Comparison of ENCODE assay signal across 9 cellular contexts in genomic region chr12:53624956-53625355, GRCh38. TPM values are rescaled to one million over a fixed set of nuclear protein-coding genes. Genes with fewer than 3 reads are reported as not detected.
DNase-seq lines count a peak whose midpoint lies in the region; ATAC-seq, FAIRE-seq and TF ChIP-seq lines count a peak whose summit lies in the region.
"Had no signal": no experiment of that assay in that cellular context is flagged by ENCODE, and none has a peak within 500 bp of the region (broad histone marks: within the 10 kb centered on the region; RNA-seq: fewer than 3 reads in every experiment).

No MANE protein-coding gene starts in this region.

- H3K36me3 ChIP-seq in A673 (ENCODE audit: insufficient read depth, low read length, poor library complexity, severe bottlenecking): no peaks in the 10 kb centered on the region
- no peaks in the 10 kb centered on the region for H3K36me3 ChIP-seq in IMR-90 (ENCODE audit: control insufficient read depth, insufficient read depth, low read length)
- H3K36me3 ChIP-seq in bronchial epithelial cell (ENCODE audit: control insufficient read depth, insufficient read depth, low read length): no peaks in the 10 kb centered on the region
- H3K36me3 ChIP-seq in mucosa of rectum (ENCODE audit: control insufficient read depth in 2 of 2, insufficient read depth in 2 of 2, low read length in 2 of 2): no peaks in the 10 kb centered on the region

- peak overlapping the region; percentile 55 for H3K4me3 ChIP-seq in A673 (ENCODE audit: low read depth, low read length, poor library complexity, severe bottlenecking)
- H3K4me3 ChIP-seq in IMR-90 (ENCODE audit: insufficient read depth, low read depth, low read length): peak overlapping the region; percentile 61
- peak overlapping the region; percentile 62 for H3K4me3 ChIP-seq in bronchial epithelial cell (ENCODE audit: low read depth, low read length)
- peak overlapping the region; percentile 85 to 90 for H3K4me3 ChIP-seq in mucosa of rectum (ENCODE audit: low read length in 2 of 2)

- H2AK5ac ChIP-seq in IMR-90 (ENCODE audit: low read depth, low read length): peak overlapping the region; percentile 81; the same call in 1 of the 2 replicates

- CTCF ChIA-PET in A673 (lab: Charles Lee) (no interaction called here), IMR-90 (lab: Yijun Ruan, JAX) (no interaction called here)

- H2BK5ac ChIP-seq in IMR-90 (ENCODE audit: low read depth, low read length, poor library complexity, severe bottlenecking): no peak overlapping the region

- H2BK120ac ChIP-seq in IMR-90 (ENCODE audit: low read depth, low read length): no peak overlapping the region

- TF ChIP-seq RAD21 in IMR-90 (IDR thresholded peaks at IDR 0.05; ENCODE audit: low read length): no peak

- H3K27me3 ChIP-seq in A673 (replicated peaks; ENCODE audit: insufficient read depth, low read depth, low read length, poor library complexity) (no peaks in the 10 kb centered on the region), IMR-90 (ENCODE audit: control insufficient read depth, insufficient read depth, low read length) (no peaks in the 10 kb centered on the region), bronchial epithelial cell (ENCODE audit: control insufficient read depth, insufficient read depth, low read length) (no peaks in the 10 kb centered on the region), mucosa of rectum (ENCODE audit: control insufficient read depth in 2 of 2, insufficient read depth in 2 of 2, low read length in 2 of 2) (no peaks in the 10 kb centered on the region)

- H3K56ac ChIP-seq in IMR-90 (ENCODE audit: extremely low read depth, insufficient read depth, low read length): peak overlapping the region; percentile 37; the same call in 1 of the 2 replicates

- in situ Hi-C loops in IMR-90 (cut with MboI; ENCODE audit: low sequenced_read_pairs): no loop called here

- TF ChIP-seq CTCF in A673 (conservative IDR thresholded peaks at IDR 0.05; ENCODE audit: low read depth, low read length) (no peak), IMR-90 (conservative IDR thresholded peaks at IDR 0.05; ENCODE audit: low read depth, low read length) (no peak), bronchial epithelial cell (IDR thresholded peaks at IDR 0.05; ENCODE audit: insufficient read depth, low read length, severe bottlenecking) (no peak)

- peak overlapping the region; percentile 14; the same call in 1 of the 2 replicates for H4K5ac ChIP-seq in IMR-90 (ENCODE audit: low read depth, low read length)

- peak overlapping the region; percentile 94 for H3K4me2 ChIP-seq in IMR-90 (ENCODE audit: low read depth, low read length)

- H3K4ac ChIP-seq in IMR-90 (ENCODE audit: low read depth, low read length): peak overlapping the region; percentile 65

- H3K79me1 ChIP-seq in IMR-90 (ENCODE audit: low read depth in 1 of 2, low read length in 2 of 2): peaks cover 0 to 38% of the 10 kb centered on the region in 2 experiments

- POLR2A ChIA-PET in A673 (lab: Charles Lee; ENCODE audit: low non-redundant PET) (no interaction called here), IMR-90 (lab: Charles Lee; ENCODE audit: unreplicated experiment) (no interaction called here)

- H4K20me1 ChIP-seq in IMR-90 (ENCODE audit: insufficient read depth, low read length): peaks cover 11% of the 10 kb centered on the region; the same call in 1 of the 2 replicates

- peak overlapping the region; percentile 62 to 87; a peak in 3 of 4 replicates for H4K8ac ChIP-seq in IMR-90 (ENCODE audit: low read depth in 2 of 2, low read length in 2 of 2)

- peak overlapping the region; percentile 98 for H3K27ac ChIP-seq in A673 (ENCODE audit: low read depth, low read length, poor library complexity, severe bottlenecking)
- H3K27ac ChIP-seq in IMR-90 (ENCODE audit: insufficient read depth, low read length): peak overlapping the region; percentile 46; the same call in 1 of the 2 replicates
- H3K27ac ChIP-seq in mucosa of rectum (ENCODE audit: low read depth in 2 of 2, low read length in 2 of 2): peak overlapping the region; percentile 90 to 93

- H4K91ac ChIP-seq in IMR-90 (ENCODE audit: insufficient read depth, low read depth, low read length): no peak overlapping the region

- H2AFZ ChIP-seq in IMR-90 (replicated peaks; ENCODE audit: low read length, poor library complexity): no peak overlapping the region

- peak overlapping the region; percentile 70 for H3K14ac ChIP-seq in IMR-90 (replicated peaks; ENCODE audit: low read depth, low read length)

- H3K9me3 ChIP-seq in A673 (ENCODE audit: low read depth, low read length, poor library complexity, severe bottlenecking) (no peaks in the 10 kb centered on the region), IMR-90 (ENCODE audit: control insufficient read depth, insufficient read depth, low read length) (no peaks in the 10 kb centered on the region), mucosa of rectum (ENCODE audit: control insufficient read depth in 2 of 2, low read length in 2 of 2) (no peaks in the 10 kb centered on the region)

- peaks cover 20% of the 10 kb centered on the region for H3K4me1 ChIP-seq in A673 (ENCODE audit: insufficient read depth, low read length, poor library complexity, severe bottlenecking)
- peaks cover 4% of the 10 kb centered on the region for H3K4me1 ChIP-seq in IMR-90 (ENCODE audit: control insufficient read depth, insufficient read depth, low read length)
- peaks cover 20 to 33% of the 10 kb centered on the region in 2 donors for H3K4me1 ChIP-seq in mucosa of rectum (ENCODE audit: control insufficient read depth in 2 of 2, insufficient read depth in 2 of 2, low read length in 2 of 2)

- H2BK20ac ChIP-seq in IMR-90 (ENCODE audit: low read depth, low read length): no peak overlapping the region

- dilution Hi-C loops in IMR-90 (cut with HindIII; ENCODE audit: low sequenced_read_pairs, unreplicated experiment): no loop called here

- no peak for TF ChIP-seq POLR2A in IMR-90 (IDR thresholded peaks at IDR 0.05; ENCODE audit: low read depth, low read length)

- no peak overlapping the region for H2BK15ac ChIP-seq in IMR-90 (ENCODE audit: low read depth, low read length)

- DNase-seq in A673 (ENCODE audit: low spot score): no peak
- DNase-seq in IMR-90: no peak
- DNase-seq in bronchial epithelial cell (ENCODE audit: low read depth): peak; percentile 15
- DNase-seq in activated CD4-positive, CD25-positive, alpha-beta regulatory T cell treated with anti-CD3 and anti-CD28 coated beads, Interleukin-2, amount 50 U/mL, for 72 hours: no peak
- no peak for DNase-seq in dedifferentiated amniotic fluid mesenchymal stem cell (ENCODE audit: extremely low spot score)
- DNase-seq in SW 1271 (lab: John Stamatoyannopoulos, UW): no peak

- intact Hi-C loops in A673 (cut with micrococcal nuclease; ENCODE audit: unreplicated experiment) (no loop called here), IMR-90 (cut with micrococcal nuclease) (no loop called here)

- no peak for ATAC-seq in IMR-90 (ENCODE audit: low read depth)
- no peak for ATAC-seq in GM21367 (IDR thresholded peaks at IDR 0.05; ENCODE audit: unreplicated experiment)

- no CpG with 5 or more reads among the region's 4 CpGs for WGBS in IMR-90 (ENCODE audit: extremely low coverage in 2 of 2, insufficient read length in 1 of 2), 2 experiments

- H3K18ac ChIP-seq in IMR-90 (ENCODE audit: low read depth, low read length): 0 out of 2 replicates have a peak overlapping the region, but pooled peaks have one; percentile 22

- H3K9ac ChIP-seq in IMR-90 (ENCODE audit: low read depth, low read length) (peak overlapping the region; percentile 71), mucosa of rectum (ENCODE audit: low read depth in 1 of 2, low read length in 2 of 2) (peak overlapping the region; percentile 77 to 86)

- peak overlapping the region; percentile 74 for H2AK9ac ChIP-seq in IMR-90 (replicated peaks; ENCODE audit: low read depth, low read length, poor library complexity)

- H3K23ac ChIP-seq in IMR-90 (ENCODE audit: low read depth, low read length): peak overlapping the region; percentile 82; the same call in 1 of the 2 replicates

- FAIRE-seq in bronchial epithelial cell (lab: Jason Lieb, UNC): no peak
- FAIRE-seq: colon had no signal

- peaks cover 3% of the 10 kb centered on the region; the same call in 1 of the 2 replicates for H3K9me1 ChIP-seq in IMR-90 (ENCODE audit: insufficient read depth, low read length)

- BruUV-seq in A673 (replicated peaks; lab: Mats Ljungman, UMichigan) (no TSS peak), IMR-90 (replicated peaks; lab: Mats Ljungman, UMichigan) (no TSS peak)

TF ChIP-seq in IMR-90, 13 proteins besides CTCF, POLR2A, EP300 and RAD21 (continues in another document):
- TF ChIP-seq BHLHE40 (IDR thresholded peaks at IDR 0.05; ENCODE audit: low read depth, low read length): no peak
- no peak for TF ChIP-seq MAZ (IDR thresholded peaks at IDR 0.05; ENCODE audit: borderline replicate concordance, low read depth, low read length)
- TF ChIP-seq ELK1 (IDR thresholded peaks at IDR 0.05; ENCODE audit: borderline replicate concordance, low read depth, low read length): no peak
- TF ChIP-seq FOS (IDR thresholded peaks at IDR 0.05; ENCODE audit: low read depth, low read length): no peak
- no peak for TF ChIP-seq MXI1 (IDR thresholded peaks at IDR 0.05; ENCODE audit: borderline replicate concordance, low read depth, low read length)
- TF ChIP-seq RCOR1 (IDR thresholded peaks at IDR 0.05; ENCODE audit: insufficient replicate concordance, low read length): no peak
- no peak for TF ChIP-seq CEBPB (IDR thresholded peaks at IDR 0.05; ENCODE audit: low read depth, low read length)
- no peak for TF ChIP-seq CHD1 (IDR thresholded peaks at IDR 0.05; ENCODE audit: low read depth, low read length)
- no peak for TF ChIP-seq NFE2L2 (IDR thresholded peaks at IDR 0.05; ENCODE audit: low read depth, low read length)

RNA-seq across cellular contexts. Expression of gene ATF7, which starts 1.2 kb away (rescaled TPM):
- total RNA-seq in A673 (2021) (38.8 and 44.3 TPM in 2 replicates), IMR-90 (2012; rRNA removed) (7.0 and 9.4 TPM in 2 replicates), bronchial epithelial cell (5.3 and 6.4 TPM in 2 replicates)
- 15.2 and 16.3 TPM in 2 replicates for polyA plus RNA-seq in IMR-90 (2012; rRNA removed)
- 6.5 and 9.7 TPM in 2 replicates for polyA plus RNA-seq in IMR-90 (2012; cell fraction: cytosol; rRNA removed)
- 35.8 and 38.5 TPM in 2 replicates for polyA plus RNA-seq in IMR-90 (2012; cell fraction: nucleus; rRNA removed; ENCODE audit: low replicate concordance)

RNA-seq across cellular contexts. Expression of gene ATP5MC2, which starts 50.9 kb away (rescaled TPM):
- 447 and 450 TPM in 2 replicates for total RNA-seq in A673 (2021)
- total RNA-seq in IMR-90 (2012; rRNA removed): 138 and 361 TPM in 2 replicates
- 309 and 344 TPM in 2 replicates for polyA plus RNA-seq in IMR-90 (2012; rRNA removed)
- 479 and 973 TPM in 2 replicates for polyA plus RNA-seq in IMR-90 (2012; cell fraction: cytosol; rRNA removed)
- 159 and 236 TPM in 2 replicates for polyA plus RNA-seq in IMR-90 (2012; cell fraction: nucleus; rRNA removed; ENCODE audit: low replicate concordance)
- total RNA-seq in bronchial epithelial cell: 91.7 and 121 TPM in 2 replicates

Comparison
In these comparisons a context has a peak if more than half of its experiments do, and no peak if none do; other contexts are left out.
1. H3K27ac ChIP-seq: peak in every context shown above with its lines; median percentile 98 in A673; 92 in mucosa of rectum; 46 in IMR-90.